ENCODE assay signal across 10 cellular contexts in genomic region chr16:31568577-31569359, GRCh38. TPM values are rescaled to one million over a fixed set of nuclear protein-coding genes. Genes with fewer than 3 reads are reported as not detected.
DNase-seq lines count a peak whose midpoint lies in the region; ATAC-seq and TF ChIP-seq lines count a peak whose summit lies in the region.
"Had no signal": no experiment of that assay in that cellular context is flagged by ENCODE, and none has a peak within 500 bp of the region (broad histone marks: within the 10 kb centered on the region; RNA-seq: fewer than 3 reads in every experiment).

No MANE protein-coding gene starts in this region.

- H3K36me3 Mint-ChIP-seq in H9 (ENCODE audit: insufficient read depth in 1 of 3, low read depth in 3 of 3) (peaks cover 3 to 5% (median 4%) of the 10 kb centered on the region in 3 experiments; a peak in 4 of 7 replicates), endothelial cell (ENCODE audit: low read depth, unreplicated experiment) (no peaks in the 10 kb centered on the region), nephron progenitor cell (ENCODE audit: low read depth) (no peaks in the 10 kb centered on the region)

- H2AK5ac ChIP-seq in H9 (ENCODE audit: insufficient read length, low read length) = no peak overlapping the region

- H2BK15ac ChIP-seq in H9 (ENCODE audit: low read depth, low read length) = no peak overlapping the region

- H3K4ac ChIP-seq in H9 (ENCODE audit: low read depth, low read length) = no peak overlapping the region

- H3K9me3 Mint-ChIP-seq in H9 (peaks cover 44 to 63% of the 10 kb centered on the region in 2 experiments), endothelial cell (ENCODE audit: unreplicated experiment) (no peaks in the 10 kb centered on the region), nephron progenitor cell (peaks cover 40% of the 10 kb centered on the region)

- H3K27ac Mint-ChIP-seq in H9 (no peak overlapping the region), endothelial cell (ENCODE audit: unreplicated experiment) (no peak overlapping the region), nephron progenitor cell (no peak overlapping the region)

- H3K4me2 ChIP-seq in H9 (ENCODE audit: insufficient read depth, insufficient read length, low read length) = peak overlapping the region; percentile 80

- H4K20me1 ChIP-seq in H9 (ENCODE audit: control insufficient read depth, insufficient read depth, insufficient read length) = no peaks in the 10 kb centered on the region

- H3K23me2 ChIP-seq in H9 (ENCODE audit: insufficient read length, low read depth, low read length, poor library complexity, severe bottlenecking) = no peaks in the 10 kb centered on the region

- WGBS in H9 (ENCODE audit: extremely low coverage, insufficient read length, low lambda C conversion rate) = no CpG with 5 or more reads among the region's 49 CpGs

- no peaks in the 10 kb centered on the region for H3K9me3 ChIP-seq in H9 (ENCODE audit: control insufficient read depth, low read depth, low read length)

- H3K27me3 ChIP-seq in H9 (ENCODE audit: insufficient read depth, low read length) = peaks cover 12% of the 10 kb centered on the region; the same call in 1 of the 2 replicates

- H3T11ph ChIP-seq in H9 (ENCODE audit: low read length) = no peak overlapping the region

- H3K4me1 Mint-ChIP-seq in H9 (peaks cover 0 to 3% of the 10 kb centered on the region in 2 experiments; a peak in 1 of 4 replicates), endothelial cell (ENCODE audit: unreplicated experiment) (no peaks in the 10 kb centered on the region), nephron progenitor cell (no peaks in the 10 kb centered on the region)

- no peak overlapping the region for H3K9ac ChIP-seq in H9 (ENCODE audit: extremely low read depth, insufficient read length, low read length)

- H3K4me1 ChIP-seq in H9 (ENCODE audit: insufficient read depth, low read length) = no peaks in the 10 kb centered on the region

- H3K79me1 ChIP-seq in H9 (ENCODE audit: insufficient read depth, low read depth, low read length, poor library complexity, severe bottlenecking) = no peaks in the 10 kb centered on the region

- H2BK12ac ChIP-seq in H9 (ENCODE audit: insufficient read length, low read depth, low read length) = no peak overlapping the region

- no peak overlapping the region for H2BK20ac ChIP-seq in H9 (ENCODE audit: low read depth, low read length, poor library complexity, severe bottlenecking)

- no peak overlapping the region for H4K8ac ChIP-seq in H9 (replicated peaks; ENCODE audit: insufficient read length, low read depth, low read length)

- TF ChIP-seq CTCF in 22Rv1 (IDR thresholded peaks at IDR 0.05) (peak; percentile 16; the same call in 1 of the 2 replicates), H9 (conservative IDR thresholded peaks at IDR 0.05) (peak; percentile 11; the same call in 1 of the 3 replicates), endothelial cell (IDR thresholded peaks at IDR 0.05; ENCODE audit: unreplicated experiment) (no peak), nephron progenitor cell (IDR thresholded peaks at IDR 0.05) (no peak), GM20000 (IDR thresholded peaks at IDR 0.05; ENCODE audit: extremely low read depth, missing control alignments) (no peak)

- H3K56ac ChIP-seq in H9 (ENCODE audit: insufficient read length, low read depth, low read length) = no peak overlapping the region

- H3K14ac ChIP-seq in H9 (ENCODE audit: insufficient read depth, low read length) = peak overlapping the region; percentile 75; the same call in 1 of the 2 replicates

- H3K18ac ChIP-seq in H9 (ENCODE audit: insufficient read length, low read depth, low read length) = no peak overlapping the region

- H2BK120ac ChIP-seq in H9 (ENCODE audit: low read depth, low read length, poor library complexity, severe bottlenecking) = no peak overlapping the region

- H3K27me3 Mint-ChIP-seq in H9 (ENCODE audit: low read depth) (peaks cover 71% of the 10 kb centered on the region), endothelial cell (ENCODE audit: unreplicated experiment) (peaks cover 7% of the 10 kb centered on the region), nephron progenitor cell (ENCODE audit: low read depth, poor library complexity) (peaks cover 89% of the 10 kb centered on the region)

- H2BK5ac ChIP-seq in H9 (ENCODE audit: insufficient read length, low read length) = no peak overlapping the region

- DNase-seq in H9 (peak; percentile 48), endothelial cell (ENCODE audit: low spot score) (peak; percentile 15), nephron progenitor cell (peak; percentile 8), GM20000 (ENCODE audit: low spot score) (no peak), EL (no peak)
- DNase-seq: DND-41, PC-3 had no signal

- ATAC-seq in GM21723 (IDR thresholded peaks at IDR 0.05; ENCODE audit: unreplicated experiment) (no peak), GM19455 (IDR thresholded peaks at IDR 0.05; ENCODE audit: unreplicated experiment) (no peak)
- ATAC-seq: PC-3 had no signal

- H3K27ac ChIP-seq in 22Rv1 (no peak overlapping the region), H9 (ENCODE audit: insufficient read length, low read depth, low read length) (no peak overlapping the region)

- H3K23ac ChIP-seq in H9 (ENCODE audit: insufficient read length, low read depth, low read length) = no peak overlapping the region

- H3K79me2 ChIP-seq in H9 (ENCODE audit: insufficient read depth, low read length) = no peaks in the 10 kb centered on the region

- H3K4me3 Mint-ChIP-seq in H9 (peak overlapping the region; percentile 60 to 84), endothelial cell (ENCODE audit: unreplicated experiment) (peak overlapping the region; percentile 80), nephron progenitor cell (peak overlapping the region; percentile 77)

- H4K5ac ChIP-seq in H9 (ENCODE audit: insufficient read length, low read depth, low read length) = no peak overlapping the region

- H2AFZ ChIP-seq in H9 (ENCODE audit: low read length) = no peak overlapping the region

- H4K91ac ChIP-seq in H9 (ENCODE audit: insufficient read length, low read depth, low read length) = no peak overlapping the region

RNA-seq across cellular contexts. Expression of gene AHSP, which starts 41.1 kb away (rescaled TPM):
- total RNA-seq in H9 (2021) (1.6 TPM in 1 of 2 replicates, not detected in the other), endothelial cell (ENCODE audit: unreplicated experiment) (not detected)
- total RNA-seq: PC-3 had no signal

Comparison
In these comparisons a context has a peak if more than half of its experiments do, and no peak if none do; other contexts are left out.
1. CTCF ChIP-seq: peak in 22Rv1 (single experiment) and H9 (single experiment); none in endothelial cell (single experiment), nephron progenitor cell (single experiment) and GM20000 (single experiment).
2. DNase-seq: peak in H9 (single experiment), endothelial cell (single experiment) and nephron progenitor cell (single experiment); none in GM20000 (single experiment) and EL (single experiment).
3. Peak in every context shown above with its lines, with median percentiles within 50 percentile points of each other: H3K4me3 Mint-ChIP-seq.